12 cellular contexts compared by ENCODE assay signal in genomic region chr17:8473451-8474192, GRCh38.
"Had no signal": no experiment of that assay in that cellular context is flagged by ENCODE, and none has a peak within 500 bp of the region (broad histone marks: within the 10 kb centered on the region; RNA-seq: fewer than 3 reads in every experiment).

No MANE protein-coding gene starts in this region.

- H3K27me3 ChIP-seq: thyroid gland had no signal

- DNase-seq: activated CD4-positive, alpha-beta memory T cell treated with anti-CD3 and anti-CD28 coated beads, Interleukin-2, amount 10 ng/mL, durations not matched to agents 7 days and 5 days; activated CD4-positive, alpha-beta T cell treated with anti-CD3 and anti-CD28 coated beads for 36 hours; activated CD8-positive, alpha-beta memory T cell treated with anti-CD3 and anti-CD28 coated beads, Interleukin-2, amount 50 U/mL, for 48 hours; effector memory CD8-positive, alpha-beta T cell; left colon; mammary epithelial cell; naive thymus-derived CD8-positive, alpha-beta T cell; occipital lobe; stimulated activated CD4-positive, alpha-beta T cell treated with anti-CD3 and anti-CD28 coated beads, Interleukin-4, amount 100 ng/mL, for 1 hour; T1000; thyroid gland had no signal

- ATAC-seq: activated CD4-positive, alpha-beta T cell treated with anti-CD3 and anti-CD28 coated beads for 36 hours; effector memory CD8-positive, alpha-beta T cell; esophagus mucosa; left colon; naive thymus-derived CD8-positive, alpha-beta T cell had no signal

- H3K27ac ChIP-seq: thyroid gland had no signal

- H3K4me3 ChIP-seq: thyroid gland had no signal

- H3K9me3 ChIP-seq: thyroid gland had no signal
